19 cellular contexts compared by ENCODE assay signal in genomic region chr4:32472918-32473317, GRCh38.
"Had no signal": no experiment of that assay in that cellular context is flagged by ENCODE, and none has a peak within 500 bp of the region (broad histone marks: within the 10 kb centered on the region; RNA-seq: fewer than 3 reads in every experiment).

No MANE protein-coding gene starts in this region.

- H3K27me3 ChIP-seq: ascending aorta, ovary, right lobe of liver, testis had no signal

- H3K4me3 ChIP-seq: ascending aorta, ovary, right lobe of liver, smooth muscle cell, testis had no signal

- FAIRE-seq: frontal cortex had no signal

- ATAC-seq: activated T-cell treated with anti-CD3 and anti-CD28 coated beads, Interleukin-2, amount 50 U/mL, for 72 hours; effector memory CD8-positive, alpha-beta T cell; left ventricle myocardium superior; naive thymus-derived CD4-positive, alpha-beta T cell; right lobe of liver; stimulated activated memory B cell treated with anti-CD40 and anti-IgM and Interleukin-4, amounts not matched to agents 10 μg/mL and 1 μg/mL and 100 μg/mL, for 72 hours had no signal

- H3K27ac ChIP-seq: ascending aorta, epithelial cell of prostate, ovary, right lobe of liver, testis, VCaP had no signal

- H3K36me3 ChIP-seq: ascending aorta, ovary, right lobe of liver had no signal

- DNase-seq: activated CD4-positive, alpha-beta T cell treated with anti-CD3 and anti-CD28 coated beads for 1 hour; activated effector memory CD4-positive, alpha-beta T cell treated with anti-CD3 and anti-CD28 coated beads, Interleukin-2, amount 50 U/mL, for 16 hours; activated T-cell treated with anti-CD3 and anti-CD28 coated beads, Interleukin-2, amount 50 U/mL, for 72 hours; effector memory CD8-positive, alpha-beta T cell; head of caudate nucleus; kidney glomerular epithelial cell; left ventricle myocardium superior; naive thymus-derived CD4-positive, alpha-beta T cell; ovary; right lobe of liver; stimulated activated CD4-positive, alpha-beta T cell treated with anti-CD3 and anti-CD28 coated beads, Interleukin-4, amount 100 ng/mL, for 4 hours; T1000; testis had no signal

- H3K9me3 ChIP-seq: ascending aorta, ovary, right lobe of liver, testis had no signal

- H3K4me1 ChIP-seq: ascending aorta, testis had no signal
